In the genomic region with DNA sequence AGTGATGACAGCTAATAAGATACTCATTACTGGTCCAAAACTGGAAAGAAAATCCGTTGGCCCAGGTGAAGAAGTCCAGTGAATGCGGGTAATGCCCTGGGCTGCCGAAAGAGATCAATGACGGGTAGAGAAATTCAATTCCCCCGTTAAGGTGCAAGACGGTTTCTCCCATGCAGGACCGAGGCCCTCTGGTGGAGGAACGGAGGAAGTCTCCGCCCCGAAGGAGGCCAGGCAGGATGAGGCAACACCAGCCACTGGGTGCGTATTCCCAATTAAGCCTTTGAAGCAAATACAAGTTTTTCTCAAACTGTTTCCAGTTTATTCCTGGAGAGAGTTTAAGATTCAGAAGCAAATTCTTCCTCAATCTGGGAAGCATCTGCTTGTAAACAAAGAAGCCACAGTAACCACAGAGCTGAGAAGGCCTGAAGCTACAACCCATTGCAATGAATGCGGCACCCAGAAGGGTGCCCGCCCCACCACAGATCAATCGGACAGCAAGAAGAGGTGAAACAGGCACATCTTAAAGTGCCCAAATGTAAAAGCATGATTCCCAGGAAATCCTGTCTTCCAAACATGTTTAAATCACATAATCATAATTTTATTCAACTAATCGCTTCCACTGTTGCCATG, we compare ENCODE assay signal across 8 cellular contexts.
A peak's percentile ranks its signal among the peaks of the same experiment; 100 is the strongest.
DNase-seq lines count a peak whose midpoint lies in the region; ATAC-seq and TF ChIP-seq lines count a peak whose summit lies in the region.

No MANE protein-coding gene starts in this region.

- no peak overlapping the region for H3K4me3 Mint-ChIP-seq in activated T-helper 2 cell treated with anti-CD3 and anti-CD28 coated beads, Interferon-gamma antibody, Interleukin-2, Interleukin-4, amounts not matched to agents 10 μg/mL and 5 μg/mL and 100 μg/mL, durations not matched to agents 14 hours and 24 hours and 36 hours (ENCODE audit: low read depth)

- H3K4me1 ChIP-seq in Loucy (ENCODE audit: insufficient read depth, low read length, poor library complexity, severe bottlenecking) (no peaks in the 10 kb centered on the region), RWPE2 (ENCODE audit: insufficient read depth, poor library complexity, severe bottlenecking) (no peaks in the 10 kb centered on the region), foreskin keratinocyte (no peaks in the 10 kb centered on the region)

- peak; percentile 77 for DNase-seq in COLO829 (ENCODE audit: low spot score)
- DNase-seq in RWPE2 (ENCODE audit: low spot score) = no peak
- DNase-seq in activated T-helper 2 cell treated with anti-CD3 and anti-CD28 coated beads, Interferon-gamma antibody, Interleukin-2, Interleukin-4, amounts not matched to agents 10 μg/mL and 5 μg/mL and 100 μg/mL, durations not matched to agents 14 hours and 24 hours and 36 hours (ENCODE audit: low spot score) = peak; percentile 57
- peak in 1 of 2 donors; percentile 45 for DNase-seq in foreskin keratinocyte
- peak in 54 of 56 donors; percentile 24 to 92 (median 78) for DNase-seq in nucleus accumbens (lab: John Stamatoyannopoulos, UW)
- peak in 48 of 49 donors; percentile 31 to 91 (median 78) for DNase-seq in substantia nigra (lab: John Stamatoyannopoulos, UW)

- no peaks in the 10 kb centered on the region for H3K79me2 ChIP-seq in Loucy (ENCODE audit: insufficient read depth, low read length)

- H3K27me3 ChIP-seq in Loucy (ENCODE audit: insufficient read depth, low read length, poor library complexity, severe bottlenecking) = no peaks in the 10 kb centered on the region
- no peaks in the 10 kb centered on the region for H3K27me3 ChIP-seq in RWPE2 (ENCODE audit: insufficient read depth, poor library complexity, severe bottlenecking)
- H3K27me3 ChIP-seq in foreskin keratinocyte = no peaks in the 10 kb centered on the region

- TF ChIP-seq CTCF in Loucy (conservative IDR thresholded peaks at IDR 0.05; ENCODE audit: low read length) (peak; percentile 96), RWPE2 (IDR thresholded peaks at IDR 0.05; ENCODE audit: poor library complexity, severe bottlenecking) (peak; percentile 99), foreskin keratinocyte (conservative IDR thresholded peaks at IDR 0.05) (peak; percentile 95)

- H4K20me1 ChIP-seq in Loucy (ENCODE audit: insufficient read depth, low read length, poor library complexity, severe bottlenecking) = no peaks in the 10 kb centered on the region

- no peak overlapping the region for H3K4me2 ChIP-seq in Loucy (ENCODE audit: low read depth, low read length, poor library complexity, severe bottlenecking)

- H3K36me3 Mint-ChIP-seq in activated T-helper 2 cell treated with anti-CD3 and anti-CD28 coated beads, Interferon-gamma antibody, Interleukin-2, Interleukin-4, amounts not matched to agents 10 μg/mL and 5 μg/mL and 100 μg/mL, durations not matched to agents 14 hours and 24 hours and 36 hours (ENCODE audit: low read depth) = no peaks in the 10 kb centered on the region

- no peaks in the 10 kb centered on the region for H3K9me3 Mint-ChIP-seq in activated T-helper 2 cell treated with anti-CD3 and anti-CD28 coated beads, Interferon-gamma antibody, Interleukin-2, Interleukin-4, amounts not matched to agents 10 μg/mL and 5 μg/mL and 100 μg/mL, durations not matched to agents 14 hours and 24 hours and 36 hours

- no peak overlapping the region for H3K9ac ChIP-seq in Loucy (ENCODE audit: low read depth, low read length, poor library complexity, severe bottlenecking)

- no peaks in the 10 kb centered on the region for H3K36me3 ChIP-seq in Loucy (ENCODE audit: insufficient read depth, low read length)
- H3K36me3 ChIP-seq in RWPE2 (ENCODE audit: low read depth) = no peaks in the 10 kb centered on the region

- peaks cover 6% of the 10 kb centered on the region for H3K4me1 Mint-ChIP-seq in activated T-helper 2 cell treated with anti-CD3 and anti-CD28 coated beads, Interferon-gamma antibody, Interleukin-2, Interleukin-4, amounts not matched to agents 10 μg/mL and 5 μg/mL and 100 μg/mL, durations not matched to agents 14 hours and 24 hours and 36 hours (ENCODE audit: low read depth)

- H3K27ac ChIP-seq in RWPE2 (ENCODE audit: poor library complexity, severe bottlenecking) (no peak overlapping the region), foreskin keratinocyte (no peak overlapping the region), substantia nigra (ENCODE audit: low read depth, low read length, poor library complexity, severe bottlenecking) (peak overlapping the region; percentile 71)

- H3K9me3 ChIP-seq in Loucy (ENCODE audit: insufficient read depth, low read depth, low read length) (no peaks in the 10 kb centered on the region), RWPE2 (ENCODE audit: severe bottlenecking) (no peaks in the 10 kb centered on the region)

- H3K27me3 Mint-ChIP-seq in activated T-helper 2 cell treated with anti-CD3 and anti-CD28 coated beads, Interferon-gamma antibody, Interleukin-2, Interleukin-4, amounts not matched to agents 10 μg/mL and 5 μg/mL and 100 μg/mL, durations not matched to agents 14 hours and 24 hours and 36 hours (ENCODE audit: low read depth) = no peaks in the 10 kb centered on the region

- H2AFZ ChIP-seq in Loucy (ENCODE audit: low read length) = no peak overlapping the region

- ATAC-seq in GM21447 (IDR thresholded peaks at IDR 0.05; ENCODE audit: unreplicated experiment) = peak; percentile 67
- ATAC-seq in RWPE2 (ENCODE audit: low read depth) = peak; percentile 90
- ATAC-seq in foreskin keratinocyte = peak; percentile 94

- intact Hi-C loops in activated T-helper 2 cell treated with anti-CD3 and anti-CD28 coated beads, Interferon-gamma antibody, Interleukin-2, Interleukin-4, amounts not matched to agents 10 μg/mL and 5 μg/mL and 100 μg/mL, durations not matched to agents 14 hours and 24 hours and 36 hours (cut with micrococcal nuclease) = loop anchor here (1.0 kb wide), 1 partner anchor 298 kb away; no protein-coding TSS in a partner anchor

- no peaks in the 10 kb centered on the region for H3K9me2 ChIP-seq in Loucy (replicated peaks; ENCODE audit: low read depth, low read length)

- H3K4me3 ChIP-seq in Loucy (ENCODE audit: low read length, poor library complexity, severe bottlenecking) (no peak overlapping the region), RWPE2 (ENCODE audit: severe bottlenecking) (no peak overlapping the region)

- no peaks in the 10 kb centered on the region for H3F3A ChIP-seq in Loucy (ENCODE audit: low read depth)

- H3K27ac Mint-ChIP-seq in activated T-helper 2 cell treated with anti-CD3 and anti-CD28 coated beads, Interferon-gamma antibody, Interleukin-2, Interleukin-4, amounts not matched to agents 10 μg/mL and 5 μg/mL and 100 μg/mL, durations not matched to agents 14 hours and 24 hours and 36 hours = no peak overlapping the region
